ENCODE assay signal across 20 cellular contexts in the genomic region with DNA sequence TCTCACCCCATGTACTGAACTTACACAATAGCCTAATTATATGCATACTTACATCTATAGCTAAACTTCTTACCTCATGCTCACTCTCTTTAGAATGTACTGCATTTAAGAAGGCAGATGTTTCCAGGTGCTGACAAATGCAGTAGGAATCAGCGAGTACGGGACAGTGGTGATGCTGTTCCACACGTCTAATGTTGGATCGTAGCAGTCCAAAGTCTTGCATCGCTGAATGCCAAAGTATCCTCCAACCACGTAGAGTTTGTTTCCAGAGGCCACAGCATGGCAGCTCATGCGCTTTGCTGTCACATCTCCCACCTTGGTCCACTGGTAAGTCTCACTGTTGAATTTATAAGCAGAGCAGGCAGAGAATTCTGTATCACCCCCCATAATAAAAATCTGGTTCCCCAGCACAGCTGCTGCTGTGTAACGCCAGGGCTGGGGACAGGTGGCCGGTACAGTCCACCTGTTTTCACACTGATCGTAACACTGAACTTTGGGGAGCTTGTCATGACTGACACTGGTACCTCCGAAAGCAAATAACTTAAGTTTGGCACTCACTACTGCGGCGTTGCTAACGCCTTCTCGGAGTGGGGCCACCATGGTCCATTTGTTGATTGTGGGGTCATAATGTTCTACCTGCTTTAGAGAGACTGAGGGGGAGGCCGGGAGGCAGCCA. TPM values are rescaled to one million over a fixed set of nuclear protein-coding genes. Genes with fewer than 3 reads are reported as not detected.
DNase-seq lines count a peak whose midpoint lies in the region; ATAC-seq and TF ChIP-seq lines count a peak whose summit lies in the region.
"Had no signal": no experiment of that assay in that cellular context is flagged by ENCODE, and none has a peak within 500 bp of the region (broad histone marks: within the 10 kb centered on the region; RNA-seq: fewer than 3 reads in every experiment).

No MANE protein-coding gene starts in this region.

- no peaks in the 10 kb centered on the region for H3K9me3 Mint-ChIP-seq in CD8-positive, alpha-beta memory T cell
- H3K9me3 Mint-ChIP-seq: HFFc6 had no signal

- peaks cover 0 to 15% (median 0%) of the 10 kb centered on the region in 11 experiments; a peak in 7 of 22 replicates for H3K9me3 ChIP-seq in BLaER1 treated with 17β-estradiol and CSF1 and Interleukin-3, amounts not matched to agents 10 nM and 100 nM (replicated peaks in 1 of 11)
- H3K9me3 ChIP-seq in Panc1 (ENCODE audit: control insufficient read depth, insufficient read depth, low read depth, low read length) = no peaks in the 10 kb centered on the region
- H3K9me3 ChIP-seq in parathyroid adenoma (ENCODE audit: control insufficient read depth, low read length) = no peaks in the 10 kb centered on the region
- H3K9me3 ChIP-seq in CD8-positive, alpha-beta memory T cell (ENCODE audit: low read length) = no peaks in the 10 kb centered on the region
- H3K9me3 ChIP-seq: A549, MG63 had no signal

- ATAC-seq in Panc1 = no peak
- ATAC-seq: A549 had no signal

- CTCF ChIA-PET in Panc1 (lab: Charles Lee) = no interaction called here
- CTCF ChIA-PET in CD8-positive, alpha-beta memory T cell (lab: Charles Lee) = interaction anchor here (1.3 to 1.6 kb wide), 2 partner anchors 12 to 15 kb away, joined by 3 to 5 read pairs; no protein-coding TSS in a partner anchor

- H3K79me2 ChIP-seq in parathyroid adenoma = peaks cover 46% of the 10 kb centered on the region

- H3K4me3 ChIP-seq in BLaER1 treated with 17β-estradiol and CSF1 and Interleukin-3, amounts not matched to agents 10 nM and 100 nM = peak overlapping the region in 1 of 10 experiments; percentile 8; a peak in 1 of 20 replicates
- no peak overlapping the region for H3K4me3 ChIP-seq in Panc1 (ENCODE audit: low read depth in 2 of 2, low read length in 2 of 2)
- H3K4me3 ChIP-seq in choroid plexus epithelial cell (ENCODE audit: low read depth, low read length) = no peak overlapping the region
- H3K4me3 ChIP-seq in parathyroid adenoma (ENCODE audit: low read depth, low read length) = peak overlapping the region; percentile 97
- no peak overlapping the region for H3K4me3 ChIP-seq in CD8-positive, alpha-beta memory T cell (ENCODE audit: low read length)
- H3K4me3 ChIP-seq: A549, MG63 had no signal

- BruUV-seq in Panc1 (replicated peaks; lab: Mats Ljungman, UMichigan) = no TSS peak

- POLR2A ChIA-PET in Panc1 (lab: Charles Lee) = no interaction called here
- POLR2A ChIA-PET in CD8-positive, alpha-beta memory T cell (lab: Charles Lee) = no interaction called here

- peaks cover 26 to 85% (median 58%) of the 10 kb centered on the region in 11 experiments for H3K36me3 ChIP-seq in BLaER1 treated with 17β-estradiol and CSF1 and Interleukin-3, amounts not matched to agents 10 nM and 100 nM
- H3K36me3 ChIP-seq in Panc1 (ENCODE audit: control insufficient read depth, insufficient read depth, low read length) (peaks cover 5% of the 10 kb centered on the region), parathyroid adenoma (ENCODE audit: control insufficient read depth, insufficient read depth, low read length) (peaks cover 9% of the 10 kb centered on the region)
- no peaks in the 10 kb centered on the region for H3K36me3 ChIP-seq in CD8-positive, alpha-beta memory T cell (ENCODE audit: insufficient read depth, low read length)

- no peaks in the 10 kb centered on the region for H3K27me3 ChIP-seq in BLaER1 treated with 17β-estradiol and CSF1 and Interleukin-3, amounts not matched to agents 10 nM and 100 nM
- H3K27me3 ChIP-seq in Panc1 (ENCODE audit: control insufficient read depth, insufficient read depth, low read length) = no peaks in the 10 kb centered on the region
- H3K27me3 ChIP-seq in parathyroid adenoma (ENCODE audit: control insufficient read depth, insufficient read depth, low read length) = no peaks in the 10 kb centered on the region
- H3K27me3 ChIP-seq in CD8-positive, alpha-beta memory T cell (ENCODE audit: insufficient read depth, low read length, poor library complexity, severe bottlenecking) = no peaks in the 10 kb centered on the region
- H3K27me3 ChIP-seq: MG63 had no signal

- no peak overlapping the region for H3K27ac ChIP-seq in BLaER1 treated with 17β-estradiol and CSF1 and Interleukin-3, amounts not matched to agents 10 nM and 100 nM
- H3K27ac ChIP-seq in Panc1 (ENCODE audit: low read length) (peak overlapping the region; percentile 55), parathyroid adenoma (peak overlapping the region; percentile 5)
- H3K27ac ChIP-seq in CD8-positive, alpha-beta memory T cell (ENCODE audit: low read depth, low read length) = no peak overlapping the region
- H3K27ac ChIP-seq: KMS-11 had no signal

- peaks cover 11 to 24% of the 10 kb centered on the region in 2 donors for H3K27me3 Mint-ChIP-seq in CD8-positive, alpha-beta memory T cell

- peaks cover 23 to 97% (median 78%) of the 10 kb centered on the region in 11 experiments; a peak in 21 of 22 replicates for H4K20me1 ChIP-seq in BLaER1 treated with 17β-estradiol and CSF1 and Interleukin-3, amounts not matched to agents 10 nM and 100 nM

- H3K9ac ChIP-seq in BLaER1 treated with 17β-estradiol and CSF1 and Interleukin-3, amounts not matched to agents 10 nM and 100 nM = no peak overlapping the region
- no peak overlapping the region for H3K9ac ChIP-seq in parathyroid adenoma
- H3K9ac ChIP-seq: KMS-11 had no signal

- no peak overlapping the region for H3K4me3 Mint-ChIP-seq in CD8-positive, alpha-beta memory T cell
- H3K4me3 Mint-ChIP-seq: HFFc6 had no signal

- no peak overlapping the region for H3K27ac Mint-ChIP-seq in CD8-positive, alpha-beta memory T cell

- in situ Hi-C loops in Panc1 (cut with HindIII; ENCODE audit: low pct_unique_long_range_greater_than_20kb, low sequenced_read_pairs) = no loop called here

- TF ChIP-seq CTCF in Panc1 (IDR thresholded peaks at IDR 0.05) (no peak), choroid plexus epithelial cell (conservative IDR thresholded peaks at IDR 0.05; ENCODE audit: low read depth, low read length) (no peak), parathyroid adenoma (IDR thresholded peaks at IDR 0.05) (no peak)

- H3K4me2 ChIP-seq in BLaER1 treated with 17β-estradiol and CSF1 and Interleukin-3, amounts not matched to agents 10 nM and 100 nM = peak overlapping the region in 7 of 11 experiments; percentile 12 to 96 (median 85); a peak in 11 of 22 replicates
- H3K4me2 ChIP-seq in parathyroid adenoma (ENCODE audit: low read length) = peak overlapping the region; percentile 94
- H3K4me2 ChIP-seq: KMS-11 had no signal

- intact Hi-C loops in Panc1 (cut with micrococcal nuclease; ENCODE audit: unreplicated experiment) = no loop called here

- H3K4me1 ChIP-seq in BLaER1 treated with 17β-estradiol and CSF1 and Interleukin-3, amounts not matched to agents 10 nM and 100 nM = peaks cover 64 to 92% (median 74%) of the 10 kb centered on the region in 10 experiments
- H3K4me1 ChIP-seq in Panc1 (ENCODE audit: control insufficient read depth, insufficient read depth, low read length) = peaks cover 70% of the 10 kb centered on the region
- peaks cover 19% of the 10 kb centered on the region for H3K4me1 ChIP-seq in parathyroid adenoma
- H3K4me1 ChIP-seq in CD8-positive, alpha-beta memory T cell (ENCODE audit: insufficient read depth, low read length) = peaks cover 27% of the 10 kb centered on the region

- H2AFZ ChIP-seq in parathyroid adenoma = no peak overlapping the region

- peaks cover 37 to 59% (median 49%) of the 10 kb centered on the region in 3 donors for H3K4me1 Mint-ChIP-seq in CD8-positive, alpha-beta memory T cell

- DNase-seq in Panc1 (ENCODE audit: low read depth, low spot score) (no peak), choroid plexus epithelial cell (ENCODE audit: low read depth) (peak; percentile 39), RPMI8226 (no peak)
- DNase-seq in activated effector memory CD4-positive, alpha-beta T cell treated with anti-CD3 and anti-CD28 coated beads, Interleukin-2, amount 50 U/mL, for 16 hours = no peak
- DNase-seq in CD8-positive, alpha-beta memory T cell = no peak
- DNase-seq: C1 segment of cervical spinal cord, DMS 273 treated with DMSO at 0.1 percent for 48 hours, GF-D8, HFFc6, MG63, NCI-H1105, NCI-H1694 treated with DMSO at 0.1 percent for 48 hours, NCI-H2107, NCI-H2227 treated with DMSO at 0.1 percent for 48 hours, NCI-H524, SHP77 treated with DMSO at 0.1 percent for 48 hours had no signal

- H3K36me3 Mint-ChIP-seq in CD8-positive, alpha-beta memory T cell = peaks cover 3 to 23% (median 5%) of the 10 kb centered on the region in 3 donors

RNA-seq across cellular contexts. Expression of gene ENC1, which starts 5.8 kb away (rescaled TPM):
- 37.0 TPM for total RNA-seq in Panc1 (2021; ENCODE audit: unreplicated experiment)
- 26.9 TPM for polyA plus RNA-seq in Panc1 (2012; ENCODE audit: insufficient read length)
- total RNA-seq in CD8-positive, alpha-beta memory T cell = under 1 TPM; 0.68 to 0.93 TPM
- 3.5 TPM for polyA plus RNA-seq in CD8-positive, alpha-beta memory T cell

RNA-seq across cellular contexts. Expression of gene HEXB, which starts 50.3 kb away (rescaled TPM):
- 248 TPM for total RNA-seq in Panc1 (2021; ENCODE audit: unreplicated experiment)
- 123 TPM for polyA plus RNA-seq in Panc1 (2012; ENCODE audit: insufficient read length)
- total RNA-seq in CD8-positive, alpha-beta memory T cell = 10 to 100 TPM; 57.4 to 64.7 TPM
- polyA plus RNA-seq in CD8-positive, alpha-beta memory T cell = 116 TPM

Comparison
In these comparisons a context has a peak if more than half of its experiments do, and no peak if none do; other contexts are left out.
1. H3K27ac ChIP-seq: peak in Panc1 (single experiment) and parathyroid adenoma (single experiment); none in BLaER1 treated with 17β-estradiol and CSF1 and Interleukin-3, amounts not matched to agents 10 nM and 100 nM (0 of 11) and CD8-positive, alpha-beta memory T cell (single experiment).
2. RNA of gene ENC1, which starts 5.8 kb away (total RNA-seq): 37.0 TPM in Panc1 (single experiment); 0.68 to 0.93 TPM in CD8-positive, alpha-beta memory T cell; every median in the first group is over 10 times any median in the second.